ENCODE assay signal across 20 cellular contexts in genomic region chr20:61026173-61026572, GRCh38.
A peak's percentile ranks its signal among the peaks of the same experiment; 100 is the strongest.
DNase-seq lines count a peak whose midpoint lies in the region; ATAC-seq and TF ChIP-seq lines count a peak whose summit lies in the region.
"Had no signal": no experiment of that assay in that cellular context is flagged by ENCODE, and none has a peak within 500 bp of the region (broad histone marks: within the 10 kb centered on the region; RNA-seq: fewer than 3 reads in every experiment).

No MANE protein-coding gene starts in this region.

- DNase-seq in Ammon's horn (ENCODE audit: low spot score) = peak; percentile 9
- DNase-seq in RWPE2 (ENCODE audit: low spot score) = peak; percentile 23
- DNase-seq in epidermal melanocyte (ENCODE audit: insufficient read length, low spot score) = peak; percentile 0
- DNase-seq in DMS53 (lab: John Stamatoyannopoulos, UW) = no peak
- no peak for DNase-seq in KBM-7
- DNase-seq: AML-193; BE2C; C1 segment of cervical spinal cord; CD4-positive, alpha-beta memory T cell; CD4-positive, CD25-positive, alpha-beta regulatory T cell; CD8-positive, alpha-beta memory T cell; COR-L47; DMS 273 treated with DMSO at 0.1 percent for 48 hours; DMS153; DMS79 treated with DMSO at 0.1 percent for 48 hours; GF-D8 had no signal

- H3K27ac ChIP-seq in RWPE2 (ENCODE audit: poor library complexity, severe bottlenecking) = no peak overlapping the region
- H3K27ac ChIP-seq: 22Rv1, A549, BLaER1 had no signal

- no peak overlapping the region for H3K4me3 ChIP-seq in RWPE2 (ENCODE audit: severe bottlenecking)
- H3K4me3 ChIP-seq: A549, BLaER1 had no signal

- no peaks in the 10 kb centered on the region for H3K36me3 ChIP-seq in RWPE2 (ENCODE audit: low read depth)
- H3K36me3 ChIP-seq: BE2C, BLaER1 had no signal

- TF ChIP-seq CTCF in RWPE2 (IDR thresholded peaks at IDR 0.05; ENCODE audit: poor library complexity, severe bottlenecking) = no peak

- peaks cover 80% of the 10 kb centered on the region for H3K27me3 ChIP-seq in RWPE2 (ENCODE audit: insufficient read depth, poor library complexity, severe bottlenecking)
- H3K27me3 ChIP-seq: BE2C, BLaER1 had no signal

- H3K9me3 ChIP-seq in RWPE2 (ENCODE audit: severe bottlenecking) = no peaks in the 10 kb centered on the region
- H3K9me3 ChIP-seq: A549, BE2C had no signal

- in situ Hi-C loops in KBM-7 (cut with MboI; ENCODE audit: low pct_unique_long_range_greater_than_20kb, low sequenced_read_pairs) = no loop called here

- H3K4me1 ChIP-seq in RWPE2 (ENCODE audit: insufficient read depth, poor library complexity, severe bottlenecking) = no peaks in the 10 kb centered on the region
- H3K4me1 ChIP-seq: A549, BE2C, BLaER1 had no signal

- no peak for ATAC-seq in RWPE2 (ENCODE audit: low read depth)
- no peak for ATAC-seq in GM21526 (IDR thresholded peaks at IDR 0.05; ENCODE audit: low FRiP score, unreplicated experiment)
- ATAC-seq: A549 had no signal

Comparison
In these comparisons a context has a peak if more than half of its experiments do, and no peak if none do; other contexts are left out.
1. DNase-seq: peak in Ammon's horn (single experiment), RWPE2 (single experiment) and epidermal melanocyte (single experiment); none in DMS53 (single experiment) and KBM-7 (single experiment).